Comparison of ENCODE assay signal across 20 cellular contexts in genomic region chr15:56234804-56235203, GRCh38.
"Had no signal": no experiment of that assay in that cellular context is flagged by ENCODE, and none has a peak within 500 bp of the region (broad histone marks: within the 10 kb centered on the region; RNA-seq: fewer than 3 reads in every experiment).

No MANE protein-coding gene starts in this region.

- DNase-seq: activated B cell treated with CpG ODN at 0.5 μM for 24 hours; activated CD4-positive, alpha-beta T cell treated with anti-CD3 and anti-CD28 coated beads for 36 hours; activated CD4-positive, alpha-beta T cell treated with anti-CD3 and anti-CD28 coated beads, Interleukin-2, amount 50 U/mL, for 4 hours; activated CD8-positive, alpha-beta memory T cell treated with anti-CD3 and anti-CD28 coated beads, Interleukin-2, amount 50 U/mL, for 48 hours; activated naive CD4-positive, alpha-beta T cell treated with Interleukin-2 at 50 U/mL for 16 hours; activated naive CD8-positive, alpha-beta T cell treated with anti-CD3 and anti-CD28 coated beads for 36 hours; activated T-cell treated with anti-CD3 and anti-CD28 coated beads, Interleukin-2, amount 50 U/mL, for 4 hours; caudate nucleus; effector memory CD8-positive, alpha-beta T cell; esophagus squamous epithelium; glutamatergic neuron; midbrain; natural killer cell; stimulated activated CD4-positive, alpha-beta T cell treated with anti-CD3 and anti-CD28 coated beads, Interleukin-1b, Interleukin-23, amount 100 ng/mL, for 48 hours; substantia nigra; SW 1271; T-helper 17 cell; uterus had no signal

- ATAC-seq: activated CD4-positive, alpha-beta T cell treated with anti-CD3 and anti-CD28 coated beads for 36 hours; activated T-cell treated with anti-CD3 and anti-CD28 coated beads, Interleukin-2, amount 50 U/mL, for 4 hours; effector memory CD8-positive, alpha-beta T cell; natural killer cell; T-helper 17 cell had no signal

- H3K4me1 ChIP-seq: uterus had no signal

- H3K27ac ChIP-seq: esophagus squamous epithelium, hepatocyte, tibial nerve, uterus had no signal

- H3K4me3 ChIP-seq: esophagus squamous epithelium, hepatocyte, tibial nerve, uterus had no signal

- H3K4me2 ChIP-seq: hepatocyte had no signal

- H3K27me3 ChIP-seq: esophagus squamous epithelium, hepatocyte, tibial nerve, uterus had no signal

- H3K36me3 ChIP-seq: uterus had no signal

- H2AFZ ChIP-seq: hepatocyte had no signal

- H3K9me3 ChIP-seq: uterus had no signal
